Comparison of ENCODE assay signal across 31 cellular contexts in the genomic region with DNA sequence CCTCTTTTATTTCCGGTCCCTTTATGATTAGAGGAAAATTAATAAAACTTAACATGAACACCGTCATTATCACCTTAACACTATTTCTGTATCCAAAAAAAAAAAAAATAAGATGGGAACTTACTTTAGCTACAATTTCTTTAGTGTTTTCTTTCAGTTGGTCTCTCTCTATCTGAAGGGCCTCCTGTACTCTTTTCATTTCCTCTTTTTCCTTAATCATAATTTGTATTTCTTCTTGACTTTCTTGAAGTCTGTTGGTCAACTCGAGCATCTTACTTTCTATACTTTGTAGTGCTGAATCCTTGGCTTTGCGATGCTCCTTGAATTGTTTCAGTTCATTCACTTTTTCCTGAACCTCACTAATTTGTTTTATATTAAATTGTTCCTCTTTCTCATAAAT.
"Had no signal": no experiment of that assay in that cellular context is flagged by ENCODE, and none has a peak within 500 bp of the region (broad histone marks: within the 10 kb centered on the region; RNA-seq: fewer than 3 reads in every experiment).

No MANE protein-coding gene starts in this region.

- H3K27me3 ChIP-seq: hepatocyte had no signal

- H3K4me3 Mint-ChIP-seq: activated B cell treated with CpG ODN at 0.5 μM for 24 hours; activated CD4-positive, alpha-beta T cell treated with anti-CD3 and anti-CD28 coated beads for 36 hours; activated naive CD8-positive, alpha-beta T cell treated with anti-CD3 and anti-CD28 coated beads for 36 hours; activated T-cell treated with anti-CD3 and anti-CD28 coated beads, Interleukin-2, amount 50 U/mL, for 4 hours; immature natural killer cell; naive B cell; neural crest cell; stimulated activated naive B cell treated with anti-CD40 and anti-IgM and Interleukin-4, amounts not matched to agents 10 μg/mL and 1 μg/mL and 100 μg/mL, for 72 hours; type B pancreatic cell had no signal

- ATAC-seq: activated CD4-positive, alpha-beta T cell treated with anti-CD3 and anti-CD28 coated beads for 36 hours; activated T-cell treated with anti-CD3 and anti-CD28 coated beads, Interleukin-2, amount 50 U/mL, for 4 hours; esophagus mucosa; left lobe of liver; lower lobe of right lung; sciatic nerve; stimulated activated naive B cell treated with anti-CD40 and anti-IgM and Interleukin-4, amounts not matched to agents 10 μg/mL and 1 μg/mL and 100 μg/mL, for 72 hours had no signal

- H3K4me1 Mint-ChIP-seq: immature natural killer cell, neural crest cell had no signal

- H3K4me2 ChIP-seq: hepatocyte, smooth muscle cell had no signal

- H3K36me3 Mint-ChIP-seq: naive B cell had no signal

- FAIRE-seq: astrocyte, endothelial cell of umbilical vein had no signal

- DNase-seq: activated B cell treated with CpG ODN at 0.5 μM for 24 hours; activated CD4-positive, alpha-beta T cell treated with anti-CD3 and anti-CD28 coated beads for 36 hours; activated CD4-positive, alpha-beta T cell treated with anti-CD3 and anti-CD28 coated beads, Interleukin-2, amount 50 U/mL, for 4 hours; activated CD8-positive, alpha-beta memory T cell treated with anti-CD3 and anti-CD28 coated beads for 24 hours; activated CD8-positive, alpha-beta memory T cell treated with anti-CD3 and anti-CD28 coated beads, Interleukin-2, amount 50 U/mL, for 4 hours; activated naive CD4-positive, alpha-beta T cell treated with Interleukin-2 at 50 U/mL for 16 hours; activated naive CD8-positive, alpha-beta T cell treated with anti-CD3 and anti-CD28 coated beads for 36 hours; activated T-cell treated with anti-CD3 and anti-CD28 coated beads, Interleukin-2, amount 50 U/mL, for 4 hours; central memory CD4-positive, alpha-beta T cell; effector memory CD4-positive, alpha-beta T cell; foreskin melanocyte; glutamatergic neuron; immature natural killer cell; lower lobe of right lung; naive B cell; stimulated activated CD4-positive, alpha-beta T cell treated with anti-CD3 and anti-CD28 coated beads, Interleukin-15, amount 100 ng/mL, for 24 hours; stimulated activated CD4-positive, alpha-beta T cell treated with anti-CD3 and anti-CD28 coated beads, Interleukin-2, amount 100 ng/mL, for 48 hours; stimulated activated CD8-positive, alpha-beta memory T cell treated with anti-CD3 and anti-CD28 coated beads, Interleukin-4, amount 100 ng/mL, for 48 hours; stimulated activated naive B cell treated with anti-CD40 and anti-IgM and Interleukin-4, amounts not matched to agents 10 μg/mL and 1 μg/mL and 100 μg/mL, for 72 hours; T1000 had no signal

- H3K27ac Mint-ChIP-seq: activated B cell treated with CpG ODN at 0.5 μM for 24 hours; activated CD4-positive, alpha-beta T cell treated with anti-CD3 and anti-CD28 coated beads for 36 hours; activated naive CD8-positive, alpha-beta T cell treated with anti-CD3 and anti-CD28 coated beads for 36 hours; activated T-helper 2 cell treated with anti-CD3 and anti-CD28 coated beads, Interferon-gamma antibody, Interleukin-2, Interleukin-4, amounts not matched to agents 10 μg/mL and 5 μg/mL and 100 μg/mL, durations not matched to agents 14 hours and 24 hours and 36 hours; immature natural killer cell; stimulated activated naive B cell treated with anti-CD40 and anti-IgM and Interleukin-4, amounts not matched to agents 10 μg/mL and 1 μg/mL and 100 μg/mL, for 72 hours; type B pancreatic cell had no signal

- H3K79me2 ChIP-seq: hepatocyte had no signal

- H3K27me3 Mint-ChIP-seq: activated B cell treated with CpG ODN at 0.5 μM for 24 hours; activated CD4-positive, alpha-beta T cell treated with anti-CD3 and anti-CD28 coated beads for 36 hours; activated naive CD8-positive, alpha-beta T cell treated with anti-CD3 and anti-CD28 coated beads for 36 hours; naive B cell; stimulated activated naive B cell treated with anti-CD40 and anti-IgM and Interleukin-4, amounts not matched to agents 10 μg/mL and 1 μg/mL and 100 μg/mL, for 72 hours; type B pancreatic cell had no signal

- H3K4me3 ChIP-seq: hepatocyte, lower lobe of right lung, smooth muscle cell, thoracic aorta had no signal

- H3K9me3 Mint-ChIP-seq: activated B cell treated with CpG ODN at 0.5 μM for 24 hours; activated naive CD8-positive, alpha-beta T cell treated with anti-CD3 and anti-CD28 coated beads for 36 hours; activated T-helper 2 cell treated with anti-CD3 and anti-CD28 coated beads, Interferon-gamma antibody, Interleukin-2, Interleukin-4, amounts not matched to agents 10 μg/mL and 5 μg/mL and 100 μg/mL, durations not matched to agents 14 hours and 24 hours and 36 hours; immature natural killer cell; naive B cell; neural crest cell; stimulated activated naive B cell treated with anti-CD40 and anti-IgM and Interleukin-4, amounts not matched to agents 10 μg/mL and 1 μg/mL and 100 μg/mL, for 72 hours; type B pancreatic cell had no signal

- H3K36me3 ChIP-seq: lower lobe of right lung, thoracic aorta had no signal

- H3K9me3 ChIP-seq: lower lobe of right lung, thoracic aorta had no signal

- H3K27ac ChIP-seq: hepatocyte, lower lobe of right lung, thoracic aorta had no signal

- H3K4me1 ChIP-seq: lower lobe of right lung had no signal

- H2AFZ ChIP-seq: hepatocyte had no signal
